21 cellular contexts compared by ENCODE assay signal in the genomic region with DNA sequence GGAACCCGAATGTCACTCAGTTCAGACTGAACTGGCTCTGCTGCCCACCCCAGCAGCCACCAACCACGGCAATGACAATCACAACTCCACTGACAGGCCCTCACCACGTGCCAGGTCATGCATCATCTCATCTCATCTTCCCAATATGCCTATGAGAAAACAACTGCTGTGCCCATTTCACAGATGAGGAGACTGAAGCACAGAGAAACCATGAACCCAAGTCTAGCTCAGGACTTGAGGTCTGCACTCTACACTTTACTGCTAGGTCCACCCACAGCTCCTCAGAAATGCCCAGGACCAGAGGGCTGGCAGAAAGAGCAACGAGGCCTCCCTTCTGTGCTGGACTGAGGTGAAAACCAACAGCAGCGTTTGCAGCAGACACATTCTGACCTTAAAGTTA.
"Had no signal": no experiment of that assay in that cellular context is flagged by ENCODE, and none has a peak within 500 bp of the region (broad histone marks: within the 10 kb centered on the region; RNA-seq: fewer than 3 reads in every experiment).

No MANE protein-coding gene starts in this region.

- H3K4me3 ChIP-seq: SJSA1, SK-N-MC had no signal

- H3K4me1 ChIP-seq: SJSA1 had no signal

- H3K9me3 ChIP-seq: SJSA1 had no signal

- FAIRE-seq: HTR-8/SVneo, RCC 7860 had no signal

- H3K4me2 ChIP-seq: KMS-11 had no signal

- H3K27ac ChIP-seq: HL-60, KMS-11, SJSA1, SK-N-MC had no signal

- H3K36me3 ChIP-seq: SJSA1 had no signal

- DNase-seq: Kasumi-1, MM.1S, NCI-H1092 treated with DMSO at 0.1 percent for 48 hours, NCI-H1436, NCI-H187, NCI-H2029, NCI-H2081 treated with DMSO at 0.1 percent for 48 hours, NCI-H2171 treated with DMSO at 0.1 percent for 48 hours, NCI-H345, NCI-H446 treated with DMSO at 0.1 percent for 48 hours, NCI-H510A treated with DMSO at 0.1 percent for 48 hours, NCI-H82, Right ventricle myocardium superior, RPMI8226, SIG-M5 had no signal

- H3K9ac ChIP-seq: KMS-11 had no signal
